20 cellular contexts compared by ENCODE assay signal in the genomic region with DNA sequence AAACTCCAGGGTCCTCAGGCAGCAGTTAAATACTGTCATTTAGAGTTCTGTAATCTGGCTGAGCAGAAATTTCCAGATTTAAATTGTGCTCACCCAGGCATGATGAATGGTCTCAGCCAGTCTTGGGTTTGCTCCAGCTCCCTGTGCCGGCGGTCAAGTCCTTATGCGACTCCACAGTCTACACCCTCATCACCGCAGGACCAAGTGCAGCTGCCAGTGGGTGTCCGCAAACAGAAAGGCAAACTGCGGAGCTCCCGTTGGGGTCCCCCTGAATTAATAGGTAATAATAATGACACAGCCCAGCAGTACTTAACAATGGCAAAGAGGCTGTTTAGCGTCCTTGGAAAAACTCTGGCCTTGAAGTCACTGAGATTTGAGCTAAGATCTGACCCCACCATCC. TPM values are rescaled to one million over a fixed set of nuclear protein-coding genes. Genes with fewer than 3 reads are reported as not detected.
"Had no signal": no experiment of that assay in that cellular context is flagged by ENCODE, and none has a peak within 500 bp of the region (broad histone marks: within the 10 kb centered on the region; RNA-seq: fewer than 3 reads in every experiment).

No MANE protein-coding gene starts in this region.

- H3K36me3 Mint-ChIP-seq: activated naive CD8-positive, alpha-beta T cell; memory B cell; naive B cell had no signal

- H3K9me3 ChIP-seq: esophagus squamous epithelium, mucosa of descending colon, ovary, thoracic aorta had no signal

- H3K9me3 Mint-ChIP-seq: activated T-helper 1 cell treated with anti-CD3 and anti-CD28 coated beads, Interleukin-12 subunit alpha, Interleukin-12 subunit beta, Interleukin-2, Interleukin-4 antibody, amounts not matched to agents 30 ng/mL and 10 ng/mL and 1 ng/mL, durations not matched to agents 14 hours and 24 hours and 36 hours; memory B cell; stimulated activated naive B cell treated with anti-CD40 and anti-IgM and Interleukin-4, amounts not matched to agents 10 μg/mL and 1 μg/mL and 100 μg/mL, for 72 hours had no signal

- H3K27me3 ChIP-seq: ovary had no signal

- H3K4me3 Mint-ChIP-seq: activated naive CD8-positive, alpha-beta T cell; activated T-helper 1 cell treated with anti-CD3 and anti-CD28 coated beads, Interleukin-12 subunit alpha, Interleukin-12 subunit beta, Interleukin-2, Interleukin-4 antibody, amounts not matched to agents 30 ng/mL and 10 ng/mL and 1 ng/mL, durations not matched to agents 14 hours and 24 hours and 36 hours; memory B cell; naive B cell; stimulated activated naive B cell treated with anti-CD40 and anti-IgM and Interleukin-4, amounts not matched to agents 10 μg/mL and 1 μg/mL and 100 μg/mL, for 72 hours had no signal

- DNase-seq: activated CD4-positive, alpha-beta T cell treated with anti-CD3 and anti-CD28 coated beads, Interleukin-2, amount 50 U/mL, for 1 hour; activated CD4-positive, CD25-positive, alpha-beta regulatory T cell treated with anti-CD3 and anti-CD28 coated beads, Interleukin-2, amount 50 U/mL, for 72 hours; activated CD8-positive, alpha-beta memory T cell treated with anti-CD3 and anti-CD28 coated beads for 24 hours; activated gamma-delta T cell treated with Interleukin-2 at 50 U/mL for 16 hours; dermis blood vessel endothelial cell; effector memory CD4-positive, alpha-beta T cell; esophagus squamous epithelium; left ventricle myocardium superior; naive B cell; ovary; stimulated activated CD4-positive, alpha-beta T cell treated with anti-CD3 and anti-CD28 coated beads, Interleukin-4, amount 100 ng/mL, for 4 hours; stimulated activated naive B cell treated with anti-CD40 and anti-IgM and Interleukin-4, amounts not matched to agents 10 μg/mL and 1 μg/mL and 100 μg/mL, for 72 hours had no signal

- H3K27ac ChIP-seq: cardiac muscle cell, esophagus squamous epithelium, ovary, thoracic aorta had no signal

- ATAC-seq: left ventricle myocardium superior; mucosa of descending colon; sciatic nerve; stimulated activated naive B cell treated with anti-CD40 and anti-IgM and Interleukin-4, amounts not matched to agents 10 μg/mL and 1 μg/mL and 100 μg/mL, for 72 hours had no signal

- H3K27ac Mint-ChIP-seq: activated naive CD8-positive, alpha-beta T cell; activated T-helper 1 cell treated with anti-CD3 and anti-CD28 coated beads, Interleukin-12 subunit alpha, Interleukin-12 subunit beta, Interleukin-2, Interleukin-4 antibody, amounts not matched to agents 30 ng/mL and 10 ng/mL and 1 ng/mL, durations not matched to agents 14 hours and 24 hours and 36 hours; memory B cell; naive B cell; stimulated activated naive B cell treated with anti-CD40 and anti-IgM and Interleukin-4, amounts not matched to agents 10 μg/mL and 1 μg/mL and 100 μg/mL, for 72 hours had no signal

- H3K4me3 ChIP-seq: cardiac muscle cell, esophagus squamous epithelium, mucosa of descending colon, ovary, thoracic aorta had no signal

- H3K36me3 ChIP-seq: cardiac muscle cell, esophagus squamous epithelium, ovary, thoracic aorta had no signal

RNA-seq across cellular contexts. Expression of a gene that starts 3.9 kb away (rescaled TPM):
- total RNA-seq: activated T-helper 1 cell treated with anti-CD3 and anti-CD28 coated beads, Interleukin-12 subunit alpha, Interleukin-12 subunit beta, Interleukin-2, Interleukin-4 antibody, amounts not matched to agents 30 ng/mL and 10 ng/mL and 1 ng/mL, durations not matched to agents 14 hours and 24 hours and 36 hours; dermis blood vessel endothelial cell; left ventricle myocardium superior; pulmonary artery endothelial cell; thoracic aorta had no signal
